In genomic region chr1:20445956-20446355, GRCh38 we compare ENCODE assay signal across 16 cellular contexts. TPM values are rescaled to one million over a fixed set of nuclear protein-coding genes. Genes with fewer than 3 reads are reported as not detected.
DNase-seq lines count a peak whose midpoint lies in the region; ATAC-seq and TF ChIP-seq lines count a peak whose summit lies in the region.
"Had no signal": no experiment of that assay in that cellular context is flagged by ENCODE, and none has a peak within 500 bp of the region (broad histone marks: within the 10 kb centered on the region; RNA-seq: fewer than 3 reads in every experiment).

No MANE protein-coding gene starts in this region.

- H3K4ac ChIP-seq in neuronal stem cell (ENCODE audit: low read length) = no peak overlapping the region

- H3K27ac ChIP-seq in cingulate gyrus (ENCODE audit: low read depth, low read length) (peak overlapping the region; percentile 7), neuronal stem cell (replicated peaks; ENCODE audit: low read length) (no peak overlapping the region), upper lobe of right lung (no peak overlapping the region)
- H3K27ac ChIP-seq: 22Rv1, BLaER1 had no signal

- peak; percentile 1 for DNase-seq in activated CD4-positive, CD25-positive, alpha-beta regulatory T cell treated with anti-CD3 and anti-CD28 coated beads, Interleukin-2, amount 50 U/mL, for 72 hours
- no peak for DNase-seq in activated CD4-positive, CD25-positive, alpha-beta regulatory T cell (lab: John Stamatoyannopoulos, UW)
- DNase-seq in neuronal stem cell (ENCODE audit: low spot score) = no peak
- peak; percentile 26 for DNase-seq in upper lobe of right lung
- no peak for DNase-seq in mesothelial cell of epicardium (ENCODE audit: low spot score in 2 of 2, unreplicated experiment in 2 of 2)
- no peak for DNase-seq in NCI-H226
- DNase-seq: AML-193; Caco-2; CD8-positive, alpha-beta memory T cell; GF-D8; GOT3; H9 had no signal

- H3K4me1 ChIP-seq in neuronal stem cell (ENCODE audit: control insufficient read depth in 2 of 2, insufficient read depth in 1 of 2, low read depth in 1 of 2, low read length in 2 of 2) = peaks cover 22 to 29% of the 10 kb centered on the region in 2 donors
- no peaks in the 10 kb centered on the region for H3K4me1 ChIP-seq in upper lobe of right lung
- H3K4me1 ChIP-seq: BLaER1 had no signal

- no peak overlapping the region for H4K8ac ChIP-seq in neuronal stem cell (ENCODE audit: low read depth, low read length)

- no peaks in the 10 kb centered on the region for H3K27me3 ChIP-seq in neuronal stem cell (ENCODE audit: control insufficient read depth in 3 of 3, insufficient read depth in 3 of 3, low read depth in 1 of 3, low read length in 3 of 3)
- H3K27me3 ChIP-seq in upper lobe of right lung = no peaks in the 10 kb centered on the region
- H3K27me3 ChIP-seq: BLaER1 had no signal

- intact Hi-C loops in upper lobe of right lung (cut with DNase I) = no loop called here

- no peak overlapping the region for H3K23ac ChIP-seq in neuronal stem cell (ENCODE audit: low read depth, low read length, poor library complexity)

- H2BK12ac ChIP-seq in neuronal stem cell (ENCODE audit: low read length) = peak overlapping the region; percentile 0

- no peak overlapping the region for H3K4me3 Mint-ChIP-seq in mesothelial cell of epicardium
- H3K4me3 Mint-ChIP-seq: CD8-positive, alpha-beta memory T cell; H9 had no signal

- H3K27ac Mint-ChIP-seq in mesothelial cell of epicardium = no peak overlapping the region
- H3K27ac Mint-ChIP-seq: CD8-positive, alpha-beta memory T cell; H9 had no signal

- H3K9me3 Mint-ChIP-seq in mesothelial cell of epicardium = no peaks in the 10 kb centered on the region
- H3K9me3 Mint-ChIP-seq: CD8-positive, alpha-beta memory T cell; H9 had no signal

- H3K79me1 ChIP-seq in neuronal stem cell (ENCODE audit: low read depth, low read length) = no peaks in the 10 kb centered on the region

- H3K36me3 ChIP-seq in neuronal stem cell (replicated peaks in 1 of 2; ENCODE audit: control insufficient read depth in 2 of 2, insufficient read depth in 2 of 2, low read length in 2 of 2) (no peaks in the 10 kb centered on the region), upper lobe of right lung (no peaks in the 10 kb centered on the region)
- H3K36me3 ChIP-seq: BLaER1 had no signal

- WGBS in neuronal stem cell (ENCODE audit: extremely low coverage in 2 of 2, insufficient read length in 2 of 2, insufficient replicate concordance in 1 of 2), 2 donors = no CpG with 5 or more reads among the region's 6 CpGs

- no peaks in the 10 kb centered on the region for H3K36me3 Mint-ChIP-seq in mesothelial cell of epicardium
- H3K36me3 Mint-ChIP-seq: CD8-positive, alpha-beta memory T cell had no signal

- no peak overlapping the region for H2BK15ac ChIP-seq in neuronal stem cell (ENCODE audit: low read length)

- no peak overlapping the region for H2AK5ac ChIP-seq in neuronal stem cell (ENCODE audit: low read depth, low read length)

- ATAC-seq in upper lobe of right lung (no peak), HG03439 (IDR thresholded peaks at IDR 0.05; ENCODE audit: unreplicated experiment) (no peak)

- H3K9me3 ChIP-seq in neuronal stem cell (replicated peaks in 1 of 2; ENCODE audit: control insufficient read depth in 2 of 2, insufficient read depth in 1 of 2, low read depth in 1 of 2, low read length in 2 of 2) (no peaks in the 10 kb centered on the region), upper lobe of right lung (no peaks in the 10 kb centered on the region)
- H3K9me3 ChIP-seq: BLaER1, Caco-2 had no signal

- H3K27me3 Mint-ChIP-seq in mesothelial cell of epicardium (ENCODE audit: low read depth) = peaks cover 34% of the 10 kb centered on the region

- H3K4me1 Mint-ChIP-seq in mesothelial cell of epicardium = no peaks in the 10 kb centered on the region
- H3K4me1 Mint-ChIP-seq: CD8-positive, alpha-beta memory T cell had no signal

- no peak for TF ChIP-seq CTCF in upper lobe of right lung (IDR thresholded peaks at IDR 0.05)
- no peak for TF ChIP-seq CTCF in mesothelial cell of epicardium (IDR thresholded peaks at IDR 0.05; ENCODE audit: unreplicated experiment)

- no peak overlapping the region for H3K9ac ChIP-seq in neuronal stem cell (ENCODE audit: low read depth, low read length, poor library complexity)
- H3K9ac ChIP-seq: BLaER1 had no signal

- no peak overlapping the region for H2BK5ac ChIP-seq in neuronal stem cell (ENCODE audit: low read length)

- H3K4me3 ChIP-seq in neuronal stem cell (ENCODE audit: low read length in 2 of 2) (no peak overlapping the region), upper lobe of right lung (no peak overlapping the region)
- H3K4me3 ChIP-seq: BLaER1 had no signal

- no peak overlapping the region for H3K4me2 ChIP-seq in neuronal stem cell (ENCODE audit: insufficient read depth, low read length, poor library complexity, severe bottlenecking)
- H3K4me2 ChIP-seq: BLaER1 had no signal

- H2AFZ ChIP-seq in neuronal stem cell (ENCODE audit: low read length) = no peak overlapping the region

- no peak overlapping the region for H4K91ac ChIP-seq in neuronal stem cell (ENCODE audit: low read depth, low read length, poor library complexity)

- H3K18ac ChIP-seq in neuronal stem cell (ENCODE audit: low read length) = no peak overlapping the region

- H3K14ac ChIP-seq in neuronal stem cell (ENCODE audit: low read length) = no peak overlapping the region

- H2BK120ac ChIP-seq in neuronal stem cell (ENCODE audit: low read depth, low read length) = no peak overlapping the region

RNA-seq across cellular contexts. Expression of gene CAMK2N1, which starts 40.1 kb away (rescaled TPM):
- 61.9 TPM for polyA plus RNA-seq in neuronal stem cell (2013, experiment 1 of 2)
- polyA plus RNA-seq in neuronal stem cell (2013, experiment 2 of 2) = 63.1 TPM
- total RNA-seq in upper lobe of right lung (73.6 TPM), mesothelial cell of epicardium (25.9 to 29.1 TPM (median 28.5 TPM) in 3 replicates)

Comparison
In these comparisons a context has a peak if more than half of its experiments do, and no peak if none do; other contexts are left out.
1. DNase-seq: peak in activated CD4-positive, CD25-positive, alpha-beta regulatory T cell treated with anti-CD3 and anti-CD28 coated beads, Interleukin-2, amount 50 U/mL, for 72 hours (single experiment) and upper lobe of right lung (single experiment); none in activated CD4-positive, CD25-positive, alpha-beta regulatory T cell (0 of 4), neuronal stem cell (single experiment), mesothelial cell of epicardium (0 of 2) and NCI-H226 (single experiment).